Comparison of ENCODE assay signal across 2 cellular contexts in genomic region chr16:4744758-4745569, GRCh38.
TF ChIP-seq lines count a peak whose summit lies in the region.

No MANE protein-coding gene starts in this region.

TF ChIP-seq in HCT116, 20 proteins besides CTCF, POLR2A, EP300 and RAD21:
- TF ChIP-seq ZFX (IDR thresholded peaks at IDR 0.05) (peak; percentile 17; the same call in 1 of the 2 replicates), SRF (IDR thresholded peaks at IDR 0.05; ENCODE audit: low read depth) (no peak), YY1 (IDR thresholded peaks at IDR 0.05; ENCODE audit: extremely low read depth, insufficient replicate concordance, low read depth, low read length) (no peak), EZH2phosphoT487 (IDR thresholded peaks at IDR 0.05; ENCODE audit: borderline replicate concordance) (no peak), EGR1 (IDR thresholded peaks at IDR 0.05; ENCODE audit: low read depth) (no peak)

TF ChIP-seq in WTC11, 78 proteins besides CTCF, POLR2A, EP300 and RAD21:
- TF ChIP-seq SP1 (CRISPR knock-in tag; conservative IDR thresholded peaks at IDR 0.05) = 0 out of 2 replicates have a peak, but pooled peaks have one; percentile 34
- no peak for TF ChIP-seq ZSCAN18 (CRISPR knock-in tag; IDR thresholded peaks at IDR 0.05)
- TF ChIP-seq FOXP1 (CRISPR knock-in tag; IDR thresholded peaks at IDR 0.05; ENCODE audit: borderline replicate concordance) = peak; percentile 28; the same call in 1 of the 2 replicates
- no peak for TF ChIP-seq ZNF121 (CRISPR knock-in tag; IDR thresholded peaks at IDR 0.05)
- no peak for TF ChIP-seq MAX (CRISPR knock-in tag; IDR thresholded peaks at IDR 0.05)
- TF ChIP-seq NFYB (CRISPR knock-in tag; conservative IDR thresholded peaks at IDR 0.05; ENCODE audit: low read depth) = peak; percentile 51
- no peak for TF ChIP-seq ZBTB21 (CRISPR knock-in tag; IDR thresholded peaks at IDR 0.05; ENCODE audit: borderline replicate concordance)
- TF ChIP-seq GTF2I (CRISPR knock-in tag; conservative IDR thresholded peaks at IDR 0.05) = 0 out of 2 replicates have a peak, but pooled peaks have one; percentile 12
- TF ChIP-seq ZNF263 (CRISPR knock-in tag; IDR thresholded peaks at IDR 0.05; ENCODE audit: low read depth) = no peak
- peak; percentile 93 for TF ChIP-seq USF2 (CRISPR knock-in tag; IDR thresholded peaks at IDR 0.05)
- peak; percentile 93 for TF ChIP-seq USF1 (CRISPR knock-in tag; IDR thresholded peaks at IDR 0.05)
- TF ChIP-seq JAZF1 (CRISPR knock-in tag; IDR thresholded peaks at IDR 0.05) = no peak
